In the genomic region with DNA sequence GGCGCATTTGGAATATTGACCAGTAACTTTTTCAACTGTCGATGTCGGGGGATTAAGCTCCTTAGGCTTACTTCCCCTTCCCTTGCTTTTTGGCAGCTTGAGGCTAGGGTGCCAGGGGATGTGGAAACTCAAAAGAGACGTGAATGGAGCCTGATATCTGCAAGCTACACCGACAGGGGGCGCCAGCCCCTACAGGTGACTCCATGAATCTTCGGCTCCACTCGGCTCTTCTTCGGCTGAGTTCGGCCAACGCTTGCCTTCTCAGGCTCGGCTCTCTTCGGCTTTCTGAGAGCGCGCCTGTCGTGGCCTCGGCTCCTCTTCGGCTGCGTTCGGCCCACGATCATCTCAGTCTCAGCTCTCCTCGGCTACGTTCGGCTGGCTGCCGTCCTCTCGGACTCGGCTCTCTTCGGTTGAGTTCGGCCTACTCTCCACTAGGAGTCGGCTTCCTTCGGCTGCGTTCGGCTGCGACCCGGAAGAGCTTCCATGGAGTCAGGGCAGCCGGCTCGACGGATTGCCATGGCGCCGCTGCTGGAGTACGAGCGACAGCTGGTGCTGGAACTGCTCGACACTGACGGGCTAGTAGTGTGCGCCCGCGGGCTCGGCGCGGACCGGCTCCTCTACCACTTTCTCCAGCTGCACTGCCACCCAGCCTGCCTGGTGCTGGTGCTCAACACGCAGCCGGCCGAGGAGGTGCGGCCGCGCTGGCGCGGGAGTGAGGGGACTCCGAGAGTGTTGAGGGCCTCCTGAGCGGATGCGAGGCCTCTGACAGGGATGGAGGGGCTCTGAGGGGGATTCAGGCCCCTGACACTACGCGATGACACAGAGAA, we compare ENCODE assay signal across 1 cellular context.
A peak's percentile ranks its signal among the peaks of the same experiment; 100 is the strongest.
TF ChIP-seq lines count a peak whose summit lies in the region.

A gene (plus strand): TSS at position 472 of the 827 bp plus-strand sequence. CDS start 12 bp downstream, at position 484.

TF ChIP-seq in HepG2, 621 proteins besides CTCF, POLR2A, EP300 and RAD21 (continued from another document and continues in another):
- TF ChIP-seq, protein P1, sequence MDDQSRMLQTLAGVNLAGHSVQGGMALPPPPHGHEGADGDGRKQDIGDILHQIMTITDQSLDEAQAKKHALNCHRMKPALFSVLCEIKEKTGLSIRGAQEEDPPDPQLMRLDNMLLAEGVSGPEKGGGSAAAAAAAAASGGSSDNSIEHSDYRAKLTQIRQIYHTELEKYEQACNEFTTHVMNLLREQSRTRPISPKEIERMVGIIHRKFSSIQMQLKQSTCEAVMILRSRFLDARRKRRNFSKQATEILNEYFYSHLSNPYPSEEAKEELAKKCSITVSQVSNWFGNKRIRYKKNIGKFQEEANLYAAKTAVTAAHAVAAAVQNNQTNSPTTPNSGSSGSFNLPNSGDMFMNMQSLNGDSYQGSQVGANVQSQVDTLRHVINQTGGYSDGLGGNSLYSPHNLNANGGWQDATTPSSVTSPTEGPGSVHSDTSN (CRISPR knock-in tag; IDR thresholded peaks at IDR 0.05; ENCODE audit: borderline replicate concordance) = 0 out of 2 replicates have a peak, but pooled peaks have one; percentile 51
- TF ChIP-seq, protein P2, sequence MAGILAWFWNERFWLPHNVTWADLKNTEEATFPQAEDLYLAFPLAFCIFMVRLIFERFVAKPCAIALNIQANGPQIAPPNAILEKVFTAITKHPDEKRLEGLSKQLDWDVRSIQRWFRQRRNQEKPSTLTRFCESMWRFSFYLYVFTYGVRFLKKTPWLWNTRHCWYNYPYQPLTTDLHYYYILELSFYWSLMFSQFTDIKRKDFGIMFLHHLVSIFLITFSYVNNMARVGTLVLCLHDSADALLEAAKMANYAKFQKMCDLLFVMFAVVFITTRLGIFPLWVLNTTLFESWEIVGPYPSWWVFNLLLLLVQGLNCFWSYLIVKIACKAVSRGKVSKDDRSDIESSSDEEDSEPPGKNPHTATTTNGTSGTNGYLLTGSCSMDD (CRISPR knock-in tag; IDR thresholded peaks at IDR 0.05) = 0 out of 2 replicates have a peak, but pooled peaks have one; percentile 85
- peak; percentile 97 for TF ChIP-seq XRCC5 (optimal IDR thresholded peaks at IDR 0.05; ENCODE audit: low read length)
- 0 out of 2 replicates have a peak, but pooled peaks have one; percentile 35 for TF ChIP-seq JUN (CRISPR knock-in tag; IDR thresholded peaks at IDR 0.05)
- no peak for TF ChIP-seq SMARCE1 (IDR thresholded peaks at IDR 0.05; ENCODE audit: borderline replicate concordance)
- TF ChIP-seq, protein P3, sequence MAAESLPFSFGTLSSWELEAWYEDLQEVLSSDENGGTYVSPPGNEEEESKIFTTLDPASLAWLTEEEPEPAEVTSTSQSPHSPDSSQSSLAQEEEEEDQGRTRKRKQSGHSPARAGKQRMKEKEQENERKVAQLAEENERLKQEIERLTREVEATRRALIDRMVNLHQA (CRISPR knock-in tag; IDR thresholded peaks at IDR 0.05) = no peak
- TF ChIP-seq ZNF546 (CRISPR knock-in tag; conservative IDR thresholded peaks at IDR 0.05) = peak; percentile 93
- peak; percentile 52; the same call in 1 of the 2 replicates for TF ChIP-seq PITX1 (CRISPR knock-in tag; IDR thresholded peaks at IDR 0.05)
- TF ChIP-seq HES4 (CRISPR knock-in tag; IDR thresholded peaks at IDR 0.05; ENCODE audit: borderline replicate concordance) = peak; percentile 84; the same call in 1 of the 2 replicates
- TF ChIP-seq ZNF543 (CRISPR knock-in tag; IDR thresholded peaks at IDR 0.05) = peak; percentile 96
- TF ChIP-seq ZNF567 (CRISPR knock-in tag; IDR thresholded peaks at IDR 0.05; ENCODE audit: borderline replicate concordance) = peak; percentile 95
- TF ChIP-seq ZNF44 (CRISPR knock-in tag; IDR thresholded peaks at IDR 0.05) = peak; percentile 99
- TF ChIP-seq, protein P4, sequence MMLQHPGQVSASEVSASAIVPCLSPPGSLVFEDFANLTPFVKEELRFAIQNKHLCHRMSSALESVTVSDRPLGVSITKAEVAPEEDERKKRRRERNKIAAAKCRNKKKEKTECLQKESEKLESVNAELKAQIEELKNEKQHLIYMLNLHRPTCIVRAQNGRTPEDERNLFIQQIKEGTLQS (CRISPR knock-in tag; IDR thresholded peaks at IDR 0.05) = no peak
- TF ChIP-seq ARNTL (CRISPR knock-in tag; IDR thresholded peaks at IDR 0.05) = no peak; the same call in 1 of the 2 replicates
- TF ChIP-seq, protein P5, sequence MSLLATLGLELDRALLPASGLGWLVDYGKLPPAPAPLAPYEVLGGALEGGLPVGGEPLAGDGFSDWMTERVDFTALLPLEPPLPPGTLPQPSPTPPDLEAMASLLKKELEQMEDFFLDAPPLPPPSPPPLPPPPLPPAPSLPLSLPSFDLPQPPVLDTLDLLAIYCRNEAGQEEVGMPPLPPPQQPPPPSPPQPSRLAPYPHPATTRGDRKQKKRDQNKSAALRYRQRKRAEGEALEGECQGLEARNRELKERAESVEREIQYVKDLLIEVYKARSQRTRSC (CRISPR knock-in tag; IDR thresholded peaks at IDR 0.05; ENCODE audit: low read depth) = 0 out of 2 replicates have a peak, but pooled peaks have one; percentile 38
- peak; percentile 67; the same call in 1 of the 2 replicates for TF ChIP-seq ZNF749 (CRISPR knock-in tag; IDR thresholded peaks at IDR 0.05; ENCODE audit: borderline replicate concordance)
- TF ChIP-seq SMC3 (IDR thresholded peaks at IDR 0.05; ENCODE audit: low read length) = peak; percentile 48
- no peak; the same call in 1 of the 2 replicates for TF ChIP-seq CREM (IDR thresholded peaks at IDR 0.05)
- no peak for TF ChIP-seq CREM (CRISPR knock-in tag; IDR thresholded peaks at IDR 0.05)
- TF ChIP-seq, protein P6, sequence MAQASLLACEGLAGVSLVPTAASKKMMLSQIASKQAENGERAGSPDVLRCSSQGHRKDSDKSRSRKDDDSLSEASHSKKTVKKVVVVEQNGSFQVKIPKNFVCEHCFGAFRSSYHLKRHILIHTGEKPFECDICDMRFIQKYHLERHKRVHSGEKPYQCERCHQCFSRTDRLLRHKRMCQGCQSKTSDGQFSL (CRISPR knock-in tag; IDR thresholded peaks at IDR 0.05) = peak; percentile 76; the same call in 1 of the 2 replicates
- TF ChIP-seq ZNF335 (CRISPR knock-in tag; IDR thresholded peaks at IDR 0.05) = no peak
- peak; percentile 75 for TF ChIP-seq GABPA (IDR thresholded peaks at IDR 0.05; ENCODE audit: low read depth, low read length)
- TF ChIP-seq GABPA (CRISPR knock-in tag; IDR thresholded peaks at IDR 0.05; ENCODE audit: low read depth) = peak; percentile 99
- no peak for TF ChIP-seq NCOR1 (IDR thresholded peaks at IDR 0.05; ENCODE audit: borderline replicate concordance, low read length)
- TF ChIP-seq ZKSCAN8 (CRISPR knock-in tag; IDR thresholded peaks at IDR 0.05; ENCODE audit: borderline replicate concordance) = no peak
- TF ChIP-seq ZNF746 (CRISPR knock-in tag; IDR thresholded peaks at IDR 0.05) = peak; percentile 57; the same call in 1 of the 2 replicates
- TF ChIP-seq, protein P7, sequence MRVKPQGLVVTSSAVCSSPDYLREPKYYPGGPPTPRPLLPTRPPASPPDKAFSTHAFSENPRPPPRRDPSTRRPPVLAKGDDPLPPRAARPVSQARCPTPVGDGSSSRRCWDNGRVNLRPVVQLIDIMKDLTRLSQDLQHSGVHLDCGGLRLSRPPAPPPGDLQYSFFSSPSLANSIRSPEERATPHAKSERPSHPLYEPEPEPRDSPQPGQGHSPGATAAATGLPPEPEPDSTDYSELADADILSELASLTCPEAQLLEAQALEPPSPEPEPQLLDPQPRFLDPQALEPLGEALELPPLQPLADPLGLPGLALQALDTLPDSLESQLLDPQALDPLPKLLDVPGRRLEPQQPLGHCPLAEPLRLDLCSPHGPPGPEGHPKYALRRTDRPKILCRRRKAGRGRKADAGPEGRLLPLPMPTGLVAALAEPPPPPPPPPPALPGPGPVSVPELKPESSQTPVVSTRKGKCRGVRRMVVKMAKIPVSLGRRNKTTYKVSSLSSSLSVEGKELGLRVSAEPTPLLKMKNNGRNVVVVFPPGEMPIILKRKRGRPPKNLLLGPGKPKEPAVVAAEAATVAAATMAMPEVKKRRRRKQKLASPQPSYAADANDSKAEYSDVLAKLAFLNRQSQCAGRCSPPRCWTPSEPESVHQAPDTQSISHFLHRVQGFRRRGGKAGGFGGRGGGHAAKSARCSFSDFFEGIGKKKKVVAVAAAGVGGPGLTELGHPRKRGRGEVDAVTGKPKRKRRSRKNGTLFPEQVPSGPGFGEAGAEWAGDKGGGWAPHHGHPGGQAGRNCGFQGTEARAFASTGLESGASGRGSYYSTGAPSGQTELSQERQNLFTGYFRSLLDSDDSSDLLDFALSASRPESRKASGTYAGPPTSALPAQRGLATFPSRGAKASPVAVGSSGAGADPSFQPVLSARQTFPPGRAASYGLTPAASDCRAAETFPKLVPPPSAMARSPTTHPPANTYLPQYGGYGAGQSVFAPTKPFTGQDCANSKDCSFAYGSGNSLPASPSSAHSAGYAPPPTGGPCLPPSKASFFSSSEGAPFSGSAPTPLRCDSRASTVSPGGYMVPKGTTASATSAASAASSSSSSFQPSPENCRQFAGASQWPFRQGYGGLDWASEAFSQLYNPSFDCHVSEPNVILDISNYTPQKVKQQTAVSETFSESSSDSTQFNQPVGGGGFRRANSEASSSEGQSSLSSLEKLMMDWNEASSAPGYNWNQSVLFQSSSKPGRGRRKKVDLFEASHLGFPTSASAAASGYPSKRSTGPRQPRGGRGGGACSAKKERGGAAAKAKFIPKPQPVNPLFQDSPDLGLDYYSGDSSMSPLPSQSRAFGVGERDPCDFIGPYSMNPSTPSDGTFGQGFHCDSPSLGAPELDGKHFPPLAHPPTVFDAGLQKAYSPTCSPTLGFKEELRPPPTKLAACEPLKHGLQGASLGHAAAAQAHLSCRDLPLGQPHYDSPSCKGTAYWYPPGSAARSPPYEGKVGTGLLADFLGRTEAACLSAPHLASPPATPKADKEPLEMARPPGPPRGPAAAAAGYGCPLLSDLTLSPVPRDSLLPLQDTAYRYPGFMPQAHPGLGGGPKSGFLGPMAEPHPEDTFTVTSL (CRISPR knock-in tag; IDR thresholded peaks at IDR 0.05; ENCODE audit: borderline replicate concordance) = no peak
- TF ChIP-seq ZNF563 (CRISPR knock-in tag; IDR thresholded peaks at IDR 0.05) = peak; percentile 71; the same call in 1 of the 2 replicates
- TF ChIP-seq ZFP37 (CRISPR knock-in tag; IDR thresholded peaks at IDR 0.05; ENCODE audit: borderline replicate concordance) = peak; percentile 91
- TF ChIP-seq, protein P8, sequence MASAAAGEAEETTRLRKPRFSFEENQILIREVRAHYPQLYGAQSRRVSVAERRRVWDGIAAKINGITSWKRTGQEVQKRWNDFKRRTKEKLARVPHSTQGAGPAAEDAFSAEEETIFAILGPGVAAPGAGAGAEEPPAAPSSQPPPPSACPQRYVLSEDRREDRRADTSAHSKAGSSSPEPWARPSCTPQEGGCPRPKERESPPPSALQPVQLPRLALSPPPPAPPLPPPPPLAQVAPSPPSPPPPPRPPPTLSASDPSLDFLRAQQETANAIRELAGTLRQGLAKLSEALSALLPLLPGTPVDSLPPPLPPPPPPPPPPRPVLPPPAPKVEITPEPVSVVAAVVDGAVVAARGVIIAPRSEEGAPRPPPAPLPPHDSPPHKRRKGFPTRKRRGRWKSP (CRISPR knock-in tag; IDR thresholded peaks at IDR 0.05) = peak; percentile 86
- TF ChIP-seq HDAC1 (CRISPR knock-in tag; IDR thresholded peaks at IDR 0.05) = peak; percentile 99
- peak; percentile 72 for TF ChIP-seq IKZF4 (CRISPR knock-in tag; IDR thresholded peaks at IDR 0.05; ENCODE audit: borderline replicate concordance, low read depth, not compliant biosample characterization)
- TF ChIP-seq, protein P9, sequence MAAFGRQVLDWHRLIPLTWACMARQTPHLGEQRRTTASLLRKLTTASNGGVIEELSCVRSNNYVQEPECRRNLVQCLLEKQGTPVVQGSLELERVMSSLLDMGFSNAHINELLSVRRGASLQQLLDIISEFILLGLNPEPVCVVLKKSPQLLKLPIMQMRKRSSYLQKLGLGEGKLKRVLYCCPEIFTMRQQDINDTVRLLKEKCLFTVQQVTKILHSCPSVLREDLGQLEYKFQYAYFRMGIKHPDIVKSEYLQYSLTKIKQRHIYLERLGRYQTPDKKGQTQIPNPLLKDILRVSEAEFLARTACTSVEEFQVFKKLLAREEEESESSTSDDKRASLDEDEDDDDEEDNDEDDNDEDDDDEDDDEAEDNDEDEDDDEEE (CRISPR knock-in tag; IDR thresholded peaks at IDR 0.05) = peak; percentile 87; the same call in 1 of the 2 replicates
- TF ChIP-seq STAG1 (CRISPR knock-in tag; IDR thresholded peaks at IDR 0.05) = peak; percentile 60
- TF ChIP-seq SIX1 (CRISPR knock-in tag; IDR thresholded peaks at IDR 0.05; ENCODE audit: borderline replicate concordance) = peak; percentile 10; the same call in 1 of the 2 replicates
- TF ChIP-seq KAT8 (CRISPR knock-in tag; IDR thresholded peaks at IDR 0.05) = peak; percentile 99
- TF ChIP-seq ZFX (CRISPR knock-in tag; IDR thresholded peaks at IDR 0.05; ENCODE audit: low read depth) = peak; percentile 97
- TF ChIP-seq YEATS4 (CRISPR knock-in tag; IDR thresholded peaks at IDR 0.05; ENCODE audit: borderline replicate concordance) = peak; percentile 96
- TF ChIP-seq ZNF225 (CRISPR knock-in tag; IDR thresholded peaks at IDR 0.05) = peak; percentile 98
- no peak for TF ChIP-seq MBNL3 (CRISPR knock-in tag; conservative IDR thresholded peaks at IDR 0.05)
- TF ChIP-seq STAT5B (CRISPR knock-in tag; IDR thresholded peaks at IDR 0.05) = no peak
- 0 out of 2 replicates have a peak, but pooled peaks have one; percentile 57 for TF ChIP-seq RELA (CRISPR knock-in tag; IDR thresholded peaks at IDR 0.05)
- TF ChIP-seq HOXA5 (CRISPR knock-in tag; IDR thresholded peaks at IDR 0.05) = peak; percentile 95
- TF ChIP-seq JARID2 (CRISPR knock-in tag; IDR thresholded peaks at IDR 0.05; ENCODE audit: insufficient replicate concordance) = peak; percentile 92
- TF ChIP-seq WIZ (CRISPR knock-in tag; IDR thresholded peaks at IDR 0.05) = peak; percentile 94
- peak; percentile 97 for TF ChIP-seq SALL2 (CRISPR knock-in tag; IDR thresholded peaks at IDR 0.05)
- TF ChIP-seq CEBPG (CRISPR knock-in tag; IDR thresholded peaks at IDR 0.05) = 0 out of 2 replicates have a peak, but pooled peaks have one; percentile 19
- peak; percentile 89 for TF ChIP-seq ZNF232 (CRISPR knock-in tag; IDR thresholded peaks at IDR 0.05; ENCODE audit: borderline replicate concordance)
- peak; percentile 97 for TF ChIP-seq ZNF674 (CRISPR knock-in tag; IDR thresholded peaks at IDR 0.05; ENCODE audit: low read depth)
- peak; percentile 64; the same call in 1 of the 2 replicates for TF ChIP-seq MZF1 (CRISPR knock-in tag; IDR thresholded peaks at IDR 0.05; ENCODE audit: borderline replicate concordance)
- no peak for TF ChIP-seq ZNF850 (CRISPR knock-in tag; conservative IDR thresholded peaks at IDR 0.05)
- peak; percentile 97 for TF ChIP-seq ZNF572 (CRISPR knock-in tag; IDR thresholded peaks at IDR 0.05)
- no peak for TF ChIP-seq ATF7 (IDR thresholded peaks at IDR 0.05)
- peak; percentile 80; the same call in 1 of the 2 replicates for TF ChIP-seq ATF7 (CRISPR knock-in tag; IDR thresholded peaks at IDR 0.05)
- TF ChIP-seq, protein P10, sequence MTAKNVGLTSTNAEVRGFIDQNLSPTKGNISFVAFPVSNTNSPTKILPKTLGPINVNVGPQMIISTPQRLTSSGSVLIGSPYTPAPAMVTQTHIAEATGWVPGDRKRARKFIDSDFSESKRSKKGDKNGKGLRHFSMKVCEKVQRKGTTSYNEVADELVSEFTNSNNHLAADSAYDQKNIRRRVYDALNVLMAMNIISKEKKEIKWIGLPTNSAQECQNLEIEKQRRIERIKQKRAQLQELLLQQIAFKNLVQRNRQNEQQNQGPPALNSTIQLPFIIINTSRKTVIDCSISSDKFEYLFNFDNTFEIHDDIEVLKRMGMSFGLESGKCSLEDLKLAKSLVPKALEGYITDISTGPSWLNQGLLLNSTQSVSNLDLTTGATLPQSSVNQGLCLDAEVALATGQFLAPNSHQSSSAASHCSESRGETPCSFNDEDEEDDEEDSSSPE (CRISPR knock-in tag; IDR thresholded peaks at IDR 0.05) = peak; percentile 68
- peak; percentile 99 for TF ChIP-seq ZNF598 (CRISPR knock-in tag; IDR thresholded peaks at IDR 0.05; ENCODE audit: borderline replicate concordance)
- TF ChIP-seq ZNF616 (CRISPR knock-in tag; IDR thresholded peaks at IDR 0.05; ENCODE audit: low read depth) = peak; percentile 26; the same call in 1 of the 2 replicates
